In the genomic region with DNA sequence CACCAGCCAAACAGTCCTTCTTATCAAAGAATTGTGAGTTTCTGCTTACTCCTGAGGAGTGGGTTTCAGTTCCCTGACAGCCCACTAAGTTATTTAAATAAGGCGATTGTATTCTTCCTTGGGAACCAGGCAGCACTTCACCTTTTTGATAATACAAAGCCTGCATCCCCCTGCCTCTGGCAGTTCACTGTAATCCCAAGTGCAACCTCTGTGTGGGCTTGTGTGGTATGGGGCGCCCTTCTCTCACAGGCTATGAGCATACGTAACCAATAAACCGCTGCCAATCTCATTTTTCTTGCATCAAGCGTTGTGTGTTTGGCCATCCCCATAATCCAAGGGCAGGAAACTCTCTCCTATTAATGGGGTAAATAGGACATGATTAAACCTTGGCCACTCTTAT, we compare ENCODE assay signal across 30 cellular contexts.
"Had no signal": no experiment of that assay in that cellular context is flagged by ENCODE, and none has a peak within 500 bp of the region (broad histone marks: within the 10 kb centered on the region; RNA-seq: fewer than 3 reads in every experiment).

No MANE protein-coding gene starts in this region.

- DNase-seq: hippocampal formation; immature natural killer cell; kidney; left colon; left lung; lower lobe of right lung; mammary epithelial cell; mesenchymal stem cell; naive B cell; natural killer cell; nephron progenitor cell; occipital lobe; right lobe of liver; stimulated activated CD4-positive, alpha-beta T cell treated with anti-CD3 and anti-CD28 coated beads, Interleukin-1b, Interleukin-23, amount 100 ng/mL, for 48 hours; stimulated activated CD4-positive, alpha-beta T cell treated with anti-CD3 and anti-CD28 coated beads, Interleukin-4, amount 100 ng/mL, for 1 hour; stimulated activated naive B cell treated with anti-CD40 and anti-IgM and Interleukin-4, amounts not matched to agents 10 μg/mL and 1 μg/mL and 100 μg/mL, for 72 hours; stimulated activated naive CD8-positive, alpha-beta T cell treated with anti-CD3 and anti-CD28 coated beads, Interleukin-15, Interleukin-2, amounts not matched to agents 100 U/mL and 50 U/mL, for 24 hours; stomach; testis; thyroid gland; transverse colon; upper lobe of left lung had no signal

- H3K9me3 ChIP-seq: lower lobe of right lung, neutrophil, right atrium auricular region, right lobe of liver, stomach, testis, thyroid gland, transverse colon, upper lobe of left lung, vagina had no signal

- H3K4me1 ChIP-seq: left lung, lower lobe of right lung, neural progenitor cell, parathyroid adenoma, right atrium auricular region, right lobe of liver, stomach, testis, thyroid gland, transverse colon, upper lobe of left lung, vagina had no signal

- H3K27me3 ChIP-seq: left lung, neural progenitor cell, neutrophil, right atrium auricular region, right lobe of liver, stomach, testis, thyroid gland, transverse colon, upper lobe of left lung, vagina had no signal

- ATAC-seq: left colon; left lung; lower lobe of right lung; natural killer cell; right lobe of liver; stimulated activated naive B cell treated with anti-CD40 and anti-IgM and Interleukin-4, amounts not matched to agents 10 μg/mL and 1 μg/mL and 100 μg/mL, for 72 hours; stimulated activated naive CD8-positive, alpha-beta T cell treated with anti-CD3 and anti-CD28 coated beads, Interleukin-15, Interleukin-2, amounts not matched to agents 100 U/mL and 50 U/mL, for 24 hours had no signal

- H3K9me3 Mint-ChIP-seq: nephron progenitor cell, neural progenitor cell had no signal

- H3K27ac ChIP-seq: left lung, lower lobe of right lung, neural progenitor cell, neutrophil, parathyroid adenoma, right atrium auricular region, right lobe of liver, stomach, testis, thyroid gland, transverse colon, upper lobe of left lung, vagina had no signal

- FAIRE-seq: islet of Langerhans, kidney had no signal

- H3K36me3 ChIP-seq: left lung, lower lobe of right lung, neural progenitor cell, neutrophil, right atrium auricular region, right lobe of liver, stomach, thyroid gland, transverse colon, upper lobe of left lung, vagina had no signal

- H3K36me3 Mint-ChIP-seq: mesothelial cell of epicardium; naive B cell; neural progenitor cell; stimulated activated naive B cell treated with anti-CD40 and anti-IgM and Interleukin-4, amounts not matched to agents 10 μg/mL and 1 μg/mL and 100 μg/mL, for 72 hours had no signal

- H3K4me1 Mint-ChIP-seq: immature natural killer cell; naive B cell; natural killer cell; nephron progenitor cell; neural progenitor cell; stimulated activated naive B cell treated with anti-CD40 and anti-IgM and Interleukin-4, amounts not matched to agents 10 μg/mL and 1 μg/mL and 100 μg/mL, for 72 hours had no signal

- H3K27ac Mint-ChIP-seq: immature natural killer cell; mesothelial cell of epicardium; naive B cell; natural killer cell; nephron progenitor cell; neural progenitor cell; stimulated activated naive B cell treated with anti-CD40 and anti-IgM and Interleukin-4, amounts not matched to agents 10 μg/mL and 1 μg/mL and 100 μg/mL, for 72 hours had no signal

- H3K4me3 ChIP-seq: left lung, lower lobe of right lung, neural progenitor cell, right atrium auricular region, right lobe of liver, smooth muscle cell, stomach, testis, thyroid gland, transverse colon, upper lobe of left lung, vagina had no signal

- H3K4me3 Mint-ChIP-seq: immature natural killer cell; mesothelial cell of epicardium; naive B cell; natural killer cell; nephron progenitor cell; neural progenitor cell; stimulated activated naive B cell treated with anti-CD40 and anti-IgM and Interleukin-4, amounts not matched to agents 10 μg/mL and 1 μg/mL and 100 μg/mL, for 72 hours had no signal

- H3K27me3 Mint-ChIP-seq: naive B cell; stimulated activated naive B cell treated with anti-CD40 and anti-IgM and Interleukin-4, amounts not matched to agents 10 μg/mL and 1 μg/mL and 100 μg/mL, for 72 hours had no signal
